Comparison of ENCODE assay signal across 9 cellular contexts in the genomic region with DNA sequence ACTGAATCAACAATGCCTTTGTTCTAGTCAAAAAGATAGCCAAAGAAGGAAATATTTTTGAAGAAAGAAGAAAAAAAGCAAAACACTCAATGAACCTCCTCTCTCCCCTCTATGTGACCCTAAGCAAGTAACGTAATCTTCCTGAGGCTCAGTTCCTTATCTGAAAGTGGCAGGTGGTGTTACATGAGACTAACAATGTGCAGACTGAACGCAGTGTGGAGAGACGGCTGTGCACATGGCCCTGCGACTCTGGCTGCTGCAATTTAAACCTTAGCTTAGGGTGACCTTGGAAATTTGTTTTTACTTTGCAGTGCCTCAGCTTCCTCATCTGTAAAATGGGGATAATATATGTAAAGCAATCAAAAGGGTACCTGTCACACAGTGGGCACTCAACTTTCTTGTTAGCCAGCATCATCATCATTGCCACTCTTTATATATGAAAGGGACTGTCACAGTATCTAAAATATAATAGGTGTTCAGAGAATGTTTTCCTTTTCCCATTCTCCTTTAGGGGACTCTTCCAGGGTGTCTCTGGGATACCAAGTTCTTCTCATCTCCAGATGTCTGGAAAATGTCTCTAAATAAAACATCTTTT.
DNase-seq lines count a peak whose midpoint lies in the region; ATAC-seq, FAIRE-seq and TF ChIP-seq lines count a peak whose summit lies in the region.
"Had no signal": no experiment of that assay in that cellular context is flagged by ENCODE, and none has a peak within 500 bp of the region (broad histone marks: within the 10 kb centered on the region; RNA-seq: fewer than 3 reads in every experiment).

No MANE protein-coding gene starts in this region.

- DNase-seq in GM12891 (ENCODE audit: insufficient read length, low spot score) (no peak), memory B cell (ENCODE audit: low spot score in 2 of 2) (no peak), NCI-H446 (lab: John Stamatoyannopoulos, UW) (no peak)
- DNase-seq in activated naive CD4-positive, alpha-beta T cell (lab: John Stamatoyannopoulos, UW) = no peak
- DNase-seq: GDM1 had no signal

- no peak for TF ChIP-seq CTCF in VCaP (conservative IDR thresholded peaks at IDR 0.05)

- peak overlapping the region; percentile 96 for H3K27ac ChIP-seq in VCaP

- H3K27me3 Mint-ChIP-seq in memory B cell = peaks cover 1% of the 10 kb centered on the region

- FAIRE-seq in GM12891 (lab: Jason Lieb, UNC) = peak; percentile 45

- peaks cover 12% of the 10 kb centered on the region for H3K4me1 Mint-ChIP-seq in memory B cell

- H3K4me3 Mint-ChIP-seq in memory B cell = no peak overlapping the region

- ATAC-seq in HG03097 (IDR thresholded peaks at IDR 0.05; ENCODE audit: low FRiP score, unreplicated experiment) (peak; percentile 67), memory B cell (ENCODE audit: low read depth) (peak; percentile 91), HG03196 (IDR thresholded peaks at IDR 0.05; ENCODE audit: unreplicated experiment) (no peak), esophagus mucosa (no peak)

- no peaks in the 10 kb centered on the region for H3K9me3 Mint-ChIP-seq in memory B cell

- peak overlapping the region; percentile 62 for H3K27ac Mint-ChIP-seq in memory B cell

- no peaks in the 10 kb centered on the region for H3K36me3 Mint-ChIP-seq in memory B cell

- no peak for TF ChIP-seq POLR2A in GM12891 (IDR thresholded peaks at IDR 0.05; ENCODE audit: low read depth, low read length)

TF ChIP-seq in GM12891, 5 proteins besides CTCF, POLR2A, EP300 and RAD21:
- TF ChIP-seq PAX5 (IDR thresholded peaks at IDR 0.05; ENCODE audit: insufficient read depth, low read length, severe bottlenecking) (no peak), POLR2AphosphoS5 (IDR thresholded peaks at IDR 0.05; ENCODE audit: low read depth, low read length) (no peak), TAF1 (IDR thresholded peaks at IDR 0.05; ENCODE audit: low read depth, low read length) (no peak), SPI1 (IDR thresholded peaks at IDR 0.05; ENCODE audit: low read depth, low read length) (peak; percentile 87), POU2F2 (IDR thresholded peaks at IDR 0.05; ENCODE audit: low read depth, low read length) (no peak)

Comparison
In these comparisons a context has a peak if more than half of its experiments do, and no peak if none do; other contexts are left out.
1. ATAC-seq: peak in HG03097 (single experiment) and memory B cell (single experiment); none in HG03196 (single experiment) and esophagus mucosa (single experiment).